Comparison of ENCODE assay signal across 8 cellular contexts in the genomic region with DNA sequence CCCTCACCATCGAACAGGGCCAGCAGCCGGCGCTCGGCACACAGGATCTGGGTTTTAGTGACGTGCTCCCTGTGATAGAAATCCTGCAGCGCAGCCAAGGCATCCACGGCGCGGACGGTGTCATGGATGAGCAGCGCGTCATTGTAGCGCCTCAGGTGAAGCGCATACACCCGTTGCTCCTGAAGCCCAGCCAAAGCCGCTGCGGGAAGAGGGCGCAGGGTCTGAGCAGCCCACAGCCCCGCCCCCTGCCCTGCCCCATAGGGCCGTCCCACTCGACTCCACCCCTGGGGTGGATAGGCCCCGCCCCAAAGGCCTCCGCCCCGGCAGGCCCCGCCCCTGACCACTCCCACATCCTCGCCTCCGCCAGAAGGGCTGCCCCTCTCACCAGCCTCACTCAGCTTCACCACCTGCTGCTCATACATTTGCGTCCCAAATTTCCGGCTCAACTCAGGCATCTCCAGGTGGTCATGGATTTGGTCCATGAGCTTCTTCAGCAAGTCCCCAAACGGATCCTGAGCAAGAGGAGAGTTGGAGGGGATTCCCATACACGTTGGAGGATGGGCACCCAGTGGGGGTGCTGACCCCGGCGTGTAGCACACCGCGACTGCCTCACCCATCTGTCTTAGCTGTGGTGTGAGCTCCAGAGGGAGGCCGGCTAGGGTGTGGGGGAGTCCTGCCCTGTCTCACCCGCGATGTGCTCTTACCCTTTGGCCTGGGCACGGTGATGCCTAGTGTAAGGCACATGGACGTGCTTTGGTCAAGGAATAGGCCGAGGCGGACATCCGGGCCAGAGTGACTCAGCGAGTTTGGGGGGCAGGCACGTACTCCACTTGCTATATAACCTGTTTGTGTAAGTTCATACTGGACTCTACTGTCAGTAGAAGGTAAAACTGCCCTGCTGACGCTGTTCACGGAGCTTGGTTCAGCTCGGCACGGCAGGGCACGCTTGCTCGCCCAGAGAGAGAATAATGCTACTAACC. TPM values are rescaled to one million over a fixed set of nuclear protein-coding genes. Genes with fewer than 3 reads are reported as not detected.
DNase-seq lines count a peak whose midpoint lies in the region; ATAC-seq, FAIRE-seq and TF ChIP-seq lines count a peak whose summit lies in the region.

No MANE protein-coding gene starts in this region.

- POLR2A ChIA-PET in A673 (lab: Charles Lee; ENCODE audit: low non-redundant PET) = no interaction called here

- no peak for TF ChIP-seq POLR2A in gastroesophageal sphincter (IDR thresholded peaks at IDR 0.05)

- H3K27ac ChIP-seq in A673 (ENCODE audit: low read depth, low read length, poor library complexity, severe bottlenecking) (no peak overlapping the region), OCI-LY3 (ENCODE audit: low read length) (no peak overlapping the region), gastroesophageal sphincter (peak overlapping the region in 1 of 4 donors; percentile 9), upper lobe of right lung (no peak overlapping the region)

- H3K4me1 ChIP-seq in A673 (ENCODE audit: insufficient read depth, low read length, poor library complexity, severe bottlenecking) (no peaks in the 10 kb centered on the region), OCI-LY3 (ENCODE audit: low read length) (peaks cover 16% of the 10 kb centered on the region), gastroesophageal sphincter (peaks cover 0 to 32% (median 14%) of the 10 kb centered on the region in 3 donors), upper lobe of right lung (peaks cover 13% of the 10 kb centered on the region)

- WGBS in gastroesophageal sphincter (ENCODE audit: low coverage in 1 of 2), 2 donors = 49 to 58% methylated on average over 6 to 11 of the region's 51 CpGs

- peak; percentile 97 for FAIRE-seq in GM19239 (lab: Jason Lieb, UNC)

- H3K79me2 ChIP-seq in OCI-LY3 (ENCODE audit: low read length) = no peaks in the 10 kb centered on the region

- BruUV-seq in A673 (replicated peaks; lab: Mats Ljungman, UMichigan) = no TSS peak

- intact Hi-C loops in A673 (cut with micrococcal nuclease; ENCODE audit: unreplicated experiment) = no loop called here
- intact Hi-C loops in posterior vena cava (cut with DNase I) = no loop called here
- intact Hi-C loops in upper lobe of right lung (cut with DNase I) = no loop called here

- no peak overlapping the region for H3K9ac ChIP-seq in OCI-LY3 (ENCODE audit: low read length)

- no peaks in the 10 kb centered on the region for H4K20me1 ChIP-seq in OCI-LY3 (ENCODE audit: insufficient read depth, low read length)

- DNase-seq in A673 (ENCODE audit: low spot score) (peak; percentile 45), GM19239 (ENCODE audit: insufficient read length, low spot score) (peak; percentile 96), activated T-helper 1 cell treated with Interleukin-2 at 50 U/mL for 16 hours (ENCODE audit: low read depth) (peak; percentile 92), posterior vena cava (ENCODE audit: low spot score) (peak; percentile 93), upper lobe of right lung (peak; percentile 88)

- CTCF ChIA-PET in A673 (lab: Charles Lee) = no interaction called here

- no peaks in the 10 kb centered on the region for H3K27me3 ChIP-seq in A673 (replicated peaks; ENCODE audit: insufficient read depth, low read depth, low read length, poor library complexity)
- no peaks in the 10 kb centered on the region for H3K27me3 ChIP-seq in OCI-LY3 (ENCODE audit: low read depth, low read length)
- H3K27me3 ChIP-seq in gastroesophageal sphincter = no peaks in the 10 kb centered on the region
- H3K27me3 ChIP-seq in upper lobe of right lung = no peaks in the 10 kb centered on the region

- H3K36me3 ChIP-seq in A673 (ENCODE audit: insufficient read depth, low read length, poor library complexity, severe bottlenecking) = no peaks in the 10 kb centered on the region
- no peaks in the 10 kb centered on the region for H3K36me3 ChIP-seq in OCI-LY3 (replicated peaks; ENCODE audit: low read depth, low read length)
- H3K36me3 ChIP-seq in gastroesophageal sphincter = peaks cover 0 to 64% of the 10 kb centered on the region in 2 donors
- peaks cover 44% of the 10 kb centered on the region for H3K36me3 ChIP-seq in upper lobe of right lung

- ATAC-seq in HG03571 (IDR thresholded peaks at IDR 0.05; ENCODE audit: unreplicated experiment) = peak; percentile 59
- ATAC-seq in gastroesophageal sphincter = peak; percentile 38
- peak; percentile 85 for ATAC-seq in upper lobe of right lung

- H3K4me2 ChIP-seq in OCI-LY3 (ENCODE audit: low read length) = peak overlapping the region; percentile 45

- H3K9me3 ChIP-seq in A673 (ENCODE audit: low read depth, low read length, poor library complexity, severe bottlenecking) (no peaks in the 10 kb centered on the region), OCI-LY3 (ENCODE audit: insufficient read depth, low read length) (no peaks in the 10 kb centered on the region), gastroesophageal sphincter (no peaks in the 10 kb centered on the region), upper lobe of right lung (no peaks in the 10 kb centered on the region)

- TF ChIP-seq EP300 in gastroesophageal sphincter (IDR thresholded peaks at IDR 0.05) = no peak

- no peak for TF ChIP-seq CTCF in A673 (conservative IDR thresholded peaks at IDR 0.05; ENCODE audit: low read depth, low read length)
- TF ChIP-seq CTCF in OCI-LY3 (IDR thresholded peaks at IDR 0.05; ENCODE audit: low read depth, low read length) = no peak
- TF ChIP-seq CTCF in gastroesophageal sphincter (IDR thresholded peaks at IDR 0.05) = no peak
- no peak for TF ChIP-seq CTCF in upper lobe of right lung (IDR thresholded peaks at IDR 0.05)

- no peak overlapping the region for H3K4me3 ChIP-seq in A673 (ENCODE audit: low read depth, low read length, poor library complexity, severe bottlenecking)
- H3K4me3 ChIP-seq in OCI-LY3 (ENCODE audit: low read length) = peak overlapping the region; percentile 45
- H3K4me3 ChIP-seq in gastroesophageal sphincter = peak overlapping the region in 1 of 2 donors; percentile 39
- no peak overlapping the region for H3K4me3 ChIP-seq in upper lobe of right lung

- no peak overlapping the region for H2AFZ ChIP-seq in OCI-LY3 (ENCODE audit: low read depth, low read length)

RNA-seq across cellular contexts. Expression of gene DHX58, which starts 4.6 kb away (rescaled TPM):
- total RNA-seq in A673 (2021) (2.1 and 3.3 TPM in 2 replicates), gastroesophageal sphincter (10 to 100 TPM; 11.3 to 21.3 (median 13.9) TPM), posterior vena cava (10 to 100 TPM in 1 of 2 donors, 1 to 10 TPM in 1; 9.9 to 13.0 TPM), upper lobe of right lung (27.5 TPM)

RNA-seq across cellular contexts. Expression of gene ZNF385C, which starts 9.6 kb away (rescaled TPM):
- total RNA-seq in A673 (2021) = 0.15 and 0.17 TPM in 2 replicates
- total RNA-seq in gastroesophageal sphincter = not detected
- total RNA-seq in posterior vena cava = under 1 TPM; 0.19 to 0.23 TPM
- 0.78 TPM for total RNA-seq in upper lobe of right lung

RNA-seq across cellular contexts. Expression of gene KAT2A, which starts 13.3 kb away (rescaled TPM):
- total RNA-seq in A673 (2021) (28.6 and 30.3 TPM in 2 replicates), gastroesophageal sphincter (10 to 100 TPM; 10.3 to 51.2 (median 19.3) TPM), posterior vena cava (10 to 100 TPM; 19.1 to 25.1 TPM), upper lobe of right lung (45.3 TPM)

RNA-seq across cellular contexts. Expression of gene HSPB9, which starts 14.7 kb away (rescaled TPM):
- total RNA-seq in A673 (2021) (not detected in 2 replicates), gastroesophageal sphincter (not detected), posterior vena cava (not detected), upper lobe of right lung (not detected)

RNA-seq across cellular contexts. Expression of gene RAB5C, which starts 46.9 kb away (rescaled TPM):
- total RNA-seq in A673 (2021) = 65.1 and 67.5 TPM in 2 replicates
- total RNA-seq in gastroesophageal sphincter = 100 to 1,000 TPM in 3 of 4 donors, 10 to 100 TPM in 1; 91.7 to 122 (median 108) TPM
- 100 to 1,000 TPM; 116 to 122 TPM for total RNA-seq in posterior vena cava
- total RNA-seq in upper lobe of right lung = 154 TPM

Comparison
In these comparisons a context has a peak if more than half of its experiments do, and no peak if none do; other contexts are left out.
1. DNase-seq: peak in every context shown above with its lines; median percentile 96 in GM19239; 93 in posterior vena cava; 92 in activated T-helper 1 cell treated with Interleukin-2 at 50 U/mL for 16 hours; 88 in upper lobe of right lung; 45 in A673.